ENCODE assay signal across 27 cellular contexts in genomic region chr7:15854841-15855576, GRCh38.
A peak's percentile ranks its signal among the peaks of the same experiment; 100 is the strongest.
DNase-seq lines count a peak whose midpoint lies in the region.
"Had no signal": no experiment of that assay in that cellular context is flagged by ENCODE, and none has a peak within 500 bp of the region (broad histone marks: within the 10 kb centered on the region; RNA-seq: fewer than 3 reads in every experiment).

No MANE protein-coding gene starts in this region.

- H2AK5ac ChIP-seq in mesendoderm (ENCODE audit: low read length), result no peak overlapping the region

- no peak overlapping the region for H3K23ac ChIP-seq in mesendoderm (ENCODE audit: low read length)

- H3K79me1 ChIP-seq in mesendoderm (ENCODE audit: low read length), result no peaks in the 10 kb centered on the region

- no peak overlapping the region for H4K8ac ChIP-seq in mesendoderm (ENCODE audit: low read depth, low read length)

- peaks cover 2% of the 10 kb centered on the region for H3K4me1 ChIP-seq in mesendoderm (ENCODE audit: control insufficient read depth, low read depth, low read length)
- H3K4me1 ChIP-seq: A549, psoas muscle, SJSA1 had no signal

- no peak overlapping the region for H2BK5ac ChIP-seq in mesendoderm (ENCODE audit: low read length)

- H3K36me3 ChIP-seq in mesendoderm (ENCODE audit: control insufficient read depth, insufficient read depth, low read length), result no peaks in the 10 kb centered on the region
- H3K36me3 ChIP-seq: heart left ventricle, SJSA1, thoracic aorta had no signal

- no peak overlapping the region for H3K4me3 ChIP-seq in mesendoderm (ENCODE audit: low read length)
- H3K4me3 ChIP-seq: A549, GM23248, heart left ventricle, psoas muscle, SJSA1, thoracic aorta had no signal

- H2BK15ac ChIP-seq in mesendoderm (replicated peaks; ENCODE audit: low read depth), result no peak overlapping the region

- no peak overlapping the region for H3K56ac ChIP-seq in mesendoderm (ENCODE audit: low read length)

- no peaks in the 10 kb centered on the region for H3K79me2 ChIP-seq in mesendoderm (ENCODE audit: control insufficient read depth, insufficient read depth, low read length)

- no peak overlapping the region for H3K4ac ChIP-seq in mesendoderm (ENCODE audit: low read depth, low read length)

- no peak overlapping the region for H3K27ac ChIP-seq in mesendoderm (ENCODE audit: low read depth, low read length)
- H3K27ac ChIP-seq: A549, GM23248, psoas muscle, SJSA1 had no signal

- no peaks in the 10 kb centered on the region for H3K27me3 ChIP-seq in mesendoderm (ENCODE audit: insufficient read depth, low read length, poor library complexity)
- H3K27me3 ChIP-seq: heart left ventricle, SJSA1 had no signal

- peak; percentile 45 for DNase-seq in A172 (ENCODE audit: low spot score)
- peak; percentile 56 for DNase-seq in LHCN-M2 (ENCODE audit: low read depth)
- DNase-seq in dermis blood vessel endothelial cell, result peak; percentile 63
- peak; percentile 70 for DNase-seq in mesendoderm
- no peak for DNase-seq in HuH-7 (ENCODE audit: low spot score)
- no peak for DNase-seq in nucleus accumbens (lab: John Stamatoyannopoulos, UW)
- no peak for DNase-seq in NCI-H1417 treated with DMSO at 0.1 percent for 48 hours (lab: John Stamatoyannopoulos, UW)
- DNase-seq in NCI-H187 (lab: John Stamatoyannopoulos, UW), result no peak
- DNase-seq: activated CD4-positive, alpha-beta T cell treated with anti-CD3 and anti-CD28 coated beads for 36 hours; activated effector memory CD4-positive, alpha-beta T cell treated with Interleukin-2 at 50 U/mL for 16 hours; AML-193; aorta; CD4-positive, alpha-beta T cell; cerebellar nuclear complex; DMS 273 treated with DMSO at 0.1 percent for 48 hours; GM23248; heart left ventricle; mesenchymal stem cell; NCI-H1105; NCI-H2029; NCI-H2227 treated with DMSO at 0.1 percent for 48 hours; psoas muscle; stimulated activated naive CD4-positive, alpha-beta T cell treated with Interleukin-2 at 50 U/mL for 16 hours; T-helper 1 cell had no signal

- H4K5ac ChIP-seq in mesendoderm (ENCODE audit: low read length), result no peak overlapping the region

- H2BK120ac ChIP-seq in mesendoderm (ENCODE audit: low read depth, low read length), result no peak overlapping the region

- H3K9ac ChIP-seq in mesendoderm (ENCODE audit: low read length), result no peak overlapping the region
- H3K9ac ChIP-seq: GM23248 had no signal

- no peak overlapping the region for H3K4me2 ChIP-seq in mesendoderm (ENCODE audit: low read length)
- H3K4me2 ChIP-seq: A549 had no signal

- no CpG with 5 or more reads among the region's 4 CpGs for WGBS in mesendoderm (ENCODE audit: extremely low coverage, insufficient coverage, low lambda C conversion rate)

- H3K18ac ChIP-seq in mesendoderm (ENCODE audit: low read length), result no peak overlapping the region

Comparison
In these comparisons a context has a peak if more than half of its experiments do, and no peak if none do; other contexts are left out.
1. DNase-seq: peak in A172 (single experiment), LHCN-M2 (single experiment), dermis blood vessel endothelial cell (single experiment) and mesendoderm (single experiment); none in HuH-7 (single experiment), nucleus accumbens (0 of 56), NCI-H1417 treated with DMSO at 0.1 percent for 48 hours (single experiment) and NCI-H187 (0 of 2).